Comparison of ENCODE assay signal across 8 cellular contexts in the genomic region with DNA sequence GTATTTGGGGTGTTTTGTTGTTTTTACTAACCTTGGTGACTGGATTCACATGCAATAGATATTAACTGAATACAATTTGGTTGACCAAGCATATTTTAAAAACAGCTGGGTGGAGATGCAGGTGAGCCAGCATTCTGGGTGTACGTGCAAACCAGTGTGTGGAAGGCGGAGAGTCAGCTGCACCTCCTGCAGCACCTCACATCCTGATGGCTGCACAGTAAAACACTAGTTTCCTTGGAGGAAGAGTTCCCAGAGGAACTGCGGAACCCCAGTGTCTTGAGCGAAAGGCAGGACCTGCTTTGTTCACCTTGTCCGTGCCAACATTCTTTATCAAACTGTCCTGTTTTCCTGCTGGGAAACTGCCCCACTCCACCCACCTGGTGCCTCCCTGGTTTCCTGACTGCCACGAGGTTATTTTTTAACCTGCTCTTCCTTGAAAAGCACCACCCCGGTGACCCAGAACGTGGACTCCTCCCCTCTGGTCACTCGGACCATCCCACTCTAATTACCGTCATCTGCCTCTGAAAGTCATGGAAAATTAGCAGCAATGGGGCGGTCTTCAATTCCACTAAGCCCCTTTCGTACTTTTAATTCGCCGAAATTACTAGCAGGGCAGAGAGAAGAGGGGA. TPM values are rescaled to one million over a fixed set of nuclear protein-coding genes. Genes with fewer than 3 reads are reported as not detected.
A peak's percentile ranks its signal among the peaks of the same experiment; 100 is the strongest.
DNase-seq lines count a peak whose midpoint lies in the region; ATAC-seq and TF ChIP-seq lines count a peak whose summit lies in the region.

No MANE protein-coding gene starts in this region.

- H3K27me3 ChIP-seq in SJCRH30, result peaks cover 7% of the 10 kb centered on the region
- H3K27me3 ChIP-seq in parathyroid adenoma (ENCODE audit: control insufficient read depth, insufficient read depth, low read length), result no peaks in the 10 kb centered on the region

- H3K9me3 ChIP-seq in HEK293 (ENCODE audit: control insufficient read depth, insufficient read depth, low read depth, low read length) (no peaks in the 10 kb centered on the region), SJCRH30 (replicated peaks) (no peaks in the 10 kb centered on the region), parathyroid adenoma (ENCODE audit: control insufficient read depth, low read length) (no peaks in the 10 kb centered on the region)

- DNase-seq in SJCRH30 (no peak), glomerular visceral epithelial cell (ENCODE audit: extremely low spot score) (peak; percentile 72), NCI-H2227 treated with DMSO at 0.1 percent for 48 hours (lab: John Stamatoyannopoulos, UW) (no peak), GM19238 (ENCODE audit: insufficient read length, low spot score) (no peak)

- H3K4me3 ChIP-seq in HEK293 (ENCODE audit: low read depth, low read length), result no peak overlapping the region
- H3K4me3 ChIP-seq in SJCRH30, result peak overlapping the region; percentile 72
- peak overlapping the region; percentile 43 for H3K4me3 ChIP-seq in parathyroid adenoma (ENCODE audit: low read depth, low read length)

- POLR2A ChIA-PET in HEK293 (lab: Yijun Ruan, JAX), result interaction anchor here (0.6 to 0.7 kb wide), 2 partner anchors 11 to 79 kb away, joined by 3 to 5 read pairs; no protein-coding TSS in a partner anchor

- H3K4me2 ChIP-seq in parathyroid adenoma (ENCODE audit: low read length), result peak overlapping the region; percentile 62

- H3K36me3 ChIP-seq in HEK293 (ENCODE audit: control insufficient read depth in 2 of 2, insufficient read depth in 1 of 2, low read length in 2 of 2) (no peaks in the 10 kb centered on the region), SJCRH30 (no peaks in the 10 kb centered on the region), parathyroid adenoma (ENCODE audit: control insufficient read depth, insufficient read depth, low read length) (no peaks in the 10 kb centered on the region)

- no peak for ATAC-seq in HG02610 (IDR thresholded peaks at IDR 0.05; ENCODE audit: unreplicated experiment)
- ATAC-seq in HG02571 (IDR thresholded peaks at IDR 0.05; ENCODE audit: unreplicated experiment), result no peak

- H3K4me1 ChIP-seq in HEK293 (ENCODE audit: control insufficient read depth, insufficient read depth, low read length) (peaks cover 25% of the 10 kb centered on the region), SJCRH30 (peaks cover 6% of the 10 kb centered on the region), parathyroid adenoma (peaks cover 40% of the 10 kb centered on the region)

- no peak overlapping the region for H3K9ac ChIP-seq in parathyroid adenoma

- TF ChIP-seq CTCF in HEK293 (tag by site-specific recombination; IDR thresholded peaks at IDR 0.05) (no peak), parathyroid adenoma (IDR thresholded peaks at IDR 0.05) (no peak)

- CTCF ChIA-PET in HEK293 (lab: Yijun Ruan, JAX), result interaction anchor here (0.6 to 8.6 kb wide), 38 partner anchors 7 to 546 kb away, joined by 3 to 151 read pairs (median 6); no protein-coding TSS in a partner anchor

- H3K79me2 ChIP-seq in parathyroid adenoma, result peaks cover 34% of the 10 kb centered on the region

- H2AFZ ChIP-seq in parathyroid adenoma, result peak overlapping the region; percentile 27

- H3K27ac ChIP-seq in HEK293 (ENCODE audit: extremely low read depth, low read depth, low read length) (peak overlapping the region; percentile 8; the same call in 1 of the 2 replicates), SJCRH30 (no peak overlapping the region), parathyroid adenoma (peak overlapping the region; percentile 96)

TF ChIP-seq in HEK293, 187 proteins besides CTCF, POLR2A, EP300 and RAD21:
- 0 out of 2 replicates have a peak, but pooled peaks have one; percentile 11 for TF ChIP-seq GLIS2 (tag by site-specific recombination; IDR thresholded peaks at IDR 0.05)
- TF ChIP-seq ZNF341 (tag by site-specific recombination; IDR thresholded peaks at IDR 0.05; ENCODE audit: low read depth), result peak; percentile 86
- TF ChIP-seq ZNF645 (tag by site-specific recombination; IDR thresholded peaks at IDR 0.05), result no peak
- TF ChIP-seq EGR2 (tag by site-specific recombination; IDR thresholded peaks at IDR 0.05; ENCODE audit: low read depth), result 0 out of 2 replicates have a peak, but pooled peaks have one; percentile 8
- TF ChIP-seq KLF8 (tag by site-specific recombination; IDR thresholded peaks at IDR 0.05), result no peak
- TF ChIP-seq SP2 (tag by site-specific recombination; IDR thresholded peaks at IDR 0.05), result peak; percentile 38
- TF ChIP-seq SP3 (tag by site-specific recombination; IDR thresholded peaks at IDR 0.05), result peak; percentile 26; the same call in 1 of the 2 replicates
- TF ChIP-seq, protein P1, sequence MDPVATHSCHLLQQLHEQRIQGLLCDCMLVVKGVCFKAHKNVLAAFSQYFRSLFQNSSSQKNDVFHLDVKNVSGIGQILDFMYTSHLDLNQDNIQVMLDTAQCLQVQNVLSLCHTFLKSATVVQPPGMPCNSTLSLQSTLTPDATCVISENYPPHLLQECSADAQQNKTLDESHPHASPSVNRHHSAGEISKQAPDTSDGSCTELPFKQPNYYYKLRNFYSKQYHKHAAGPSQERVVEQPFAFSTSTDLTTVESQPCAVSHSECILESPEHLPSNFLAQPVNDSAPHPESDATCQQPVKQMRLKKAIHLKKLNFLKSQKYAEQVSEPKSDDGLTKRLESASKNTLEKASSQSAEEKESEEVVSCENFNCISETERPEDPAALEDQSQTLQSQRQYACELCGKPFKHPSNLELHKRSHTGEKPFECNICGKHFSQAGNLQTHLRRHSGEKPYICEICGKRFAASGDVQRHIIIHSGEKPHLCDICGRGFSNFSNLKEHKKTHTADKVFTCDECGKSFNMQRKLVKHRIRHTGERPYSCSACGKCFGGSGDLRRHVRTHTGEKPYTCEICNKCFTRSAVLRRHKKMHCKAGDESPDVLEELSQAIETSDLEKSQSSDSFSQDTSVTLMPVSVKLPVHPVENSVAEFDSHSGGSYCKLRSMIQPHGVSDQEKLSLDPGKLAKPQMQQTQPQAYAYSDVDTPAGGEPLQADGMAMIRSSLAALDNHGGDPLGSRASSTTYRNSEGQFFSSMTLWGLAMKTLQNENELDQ (tag by site-specific recombination; IDR thresholded peaks at IDR 0.05; ENCODE audit: low read depth), result no peak

RNA-seq across cellular contexts. Expression of gene YPEL2, which starts 1.0 kb away (rescaled TPM):
- total RNA-seq in SJCRH30 (2014; rRNA removed; shearing (Covaris generic)), result 1.6 and 1.8 TPM in 2 replicates
